In genomic region chr4:100348472-100348871, GRCh38 we compare ENCODE assay signal across 14 cellular contexts.
DNase-seq lines count a peak whose midpoint lies in the region; ATAC-seq, FAIRE-seq and TF ChIP-seq lines count a peak whose summit lies in the region.
"Had no signal": no experiment of that assay in that cellular context is flagged by ENCODE, and none has a peak within 500 bp of the region (broad histone marks: within the 10 kb centered on the region; RNA-seq: fewer than 3 reads in every experiment).

No MANE protein-coding gene starts in this region.

- H3F3A ChIP-seq in SK-N-SH (replicated peaks; ENCODE audit: insufficient read depth): no peaks in the 10 kb centered on the region

- DNase-seq in HepG2 (ENCODE audit: low spot score) (peak; percentile 2), right lobe of liver (no peak), SK-N-SH (no peak), NCI-H1092 (lab: John Stamatoyannopoulos, UW) (no peak), suprapubic skin (ENCODE audit: low spot score in 2 of 2) (no peak), NCI-H1694 treated with DMSO at 0.1 percent for 48 hours (lab: John Stamatoyannopoulos, UW) (no peak)
- DNase-seq: activated CD4-positive, alpha-beta T cell treated with anti-CD3 and anti-CD28 coated beads, Interleukin-2, amount 50 U/mL, for 4 hours; activated naive CD4-positive, alpha-beta T cell; hippocampal formation; KBM-7; NCI-H2171 treated with DMSO at 0.1 percent for 48 hours; SHP77 had no signal

- TF ChIP-seq POLR2A in HepG2 (IDR thresholded peaks at IDR 0.05; ENCODE audit: insufficient read depth in 1 of 2, low read depth in 2 of 2, low read length in 2 of 2) (no peak), right lobe of liver (IDR thresholded peaks at IDR 0.05) (no peak), suprapubic skin (IDR thresholded peaks at IDR 0.05) (no peak)

- H3K4me1 ChIP-seq in HepG2 (ENCODE audit: insufficient read depth, low read length) (no peaks in the 10 kb centered on the region), right lobe of liver (no peaks in the 10 kb centered on the region), SK-N-SH (ENCODE audit: control insufficient read depth in 1 of 2, insufficient read depth in 2 of 2, low read depth in 1 of 2, low read length in 1 of 2) (peaks cover 0 to 5% of the 10 kb centered on the region in 2 experiments; a peak in 1 of 4 replicates), suprapubic skin (no peaks in the 10 kb centered on the region)

- no peak overlapping the region for H3K4me2 ChIP-seq in HepG2 (ENCODE audit: low read depth, low read length)
- H3K4me2 ChIP-seq in SK-N-SH: peak overlapping the region; percentile 20; the same call in 1 of the 2 replicates

- 22% methylated on average over 3 of the region's 3 CpGs for WGBS in HepG2 (ENCODE audit: low lambda C conversion rate)
- WGBS in right lobe of liver (ENCODE audit: insufficient coverage, low coverage, low lambda C conversion rate, missing lambda C conversion rate): 46% methylated on average over 3 of the region's 3 CpGs
- 65% methylated on average over 3 of the region's 3 CpGs for WGBS in SK-N-SH (ENCODE audit: low lambda C conversion rate)
- WGBS in suprapubic skin: 91% methylated on average over 3 of the region's 3 CpGs

- no TSS peak for BruUV-seq in HepG2 (replicated peaks; lab: Mats Ljungman, UMichigan)

- no peak overlapping the region for H2AFZ ChIP-seq in HepG2 (ENCODE audit: low read length)
- H2AFZ ChIP-seq in SK-N-SH (ENCODE audit: low read depth): no peak overlapping the region; the same call in 1 of the 2 replicates

- no peak overlapping the region for H3K4me3 ChIP-seq in HepG2 (replicated peaks in 1 of 3; ENCODE audit: insufficient read depth in 1 of 3, low read depth in 2 of 3, low read length in 3 of 3)
- no peak overlapping the region for H3K4me3 ChIP-seq in right lobe of liver
- no peak overlapping the region for H3K4me3 ChIP-seq in SK-N-SH (ENCODE audit: low read depth in 2 of 2, low read length in 1 of 2)
- no peak overlapping the region for H3K4me3 ChIP-seq in suprapubic skin

- no peaks in the 10 kb centered on the region for H3K9me3 ChIP-seq in HepG2 (ENCODE audit: low read length)
- H3K9me3 ChIP-seq in right lobe of liver: no peaks in the 10 kb centered on the region
- H3K9me3 ChIP-seq in SK-N-SH: no peaks in the 10 kb centered on the region
- H3K9me3 ChIP-seq in suprapubic skin: no peaks in the 10 kb centered on the region

- TF ChIP-seq EP300 in HepG2 (IDR thresholded peaks at IDR 0.05; ENCODE audit: low read depth in 2 of 2, low read length in 2 of 2) (no peak), HepG2 (CRISPR knock-in tag; IDR thresholded peaks at IDR 0.05; ENCODE audit: borderline replicate concordance) (no peak), SK-N-SH (IDR thresholded peaks at IDR 0.05; ENCODE audit: borderline replicate concordance in 1 of 2, low read depth in 1 of 2, low read length in 1 of 2) (no peak), suprapubic skin (IDR thresholded peaks at IDR 0.05) (no peak)

- TF ChIP-seq RAD21 in HepG2 (CRISPR knock-in tag; IDR thresholded peaks at IDR 0.05) (no peak), SK-N-SH (IDR thresholded peaks at IDR 0.05; ENCODE audit: low read length) (no peak)

- intact Hi-C loops in HepG2 (cut with micrococcal nuclease; ENCODE audit: unreplicated experiment) (no loop called here), right lobe of liver (cut with DNase I) (no loop called here)

- no peaks in the 10 kb centered on the region for H3K36me3 ChIP-seq in HepG2 (replicated peaks in 1 of 2; ENCODE audit: control insufficient read depth in 1 of 2, insufficient read depth in 2 of 2, low read length in 2 of 2)
- no peaks in the 10 kb centered on the region for H3K36me3 ChIP-seq in right lobe of liver
- no peaks in the 10 kb centered on the region for H3K36me3 ChIP-seq in SK-N-SH (replicated peaks in 1 of 2; ENCODE audit: control insufficient read depth in 1 of 2, insufficient read depth in 2 of 2, low read length in 1 of 2)
- H3K36me3 ChIP-seq in suprapubic skin: no peaks in the 10 kb centered on the region

- CTCF ChIA-PET in HepG2 (lab: Yijun Ruan, JAX; ENCODE audit: low intra/inter-chr PET ratio, low total read pairs) (no interaction called here), SK-N-SH (lab: Yijun Ruan, JAX) (no interaction called here)

- H4K20me1 ChIP-seq in HepG2 (ENCODE audit: insufficient read depth, low read length) (no peaks in the 10 kb centered on the region), SK-N-SH (ENCODE audit: insufficient read depth) (no peaks in the 10 kb centered on the region)

- H3K27ac ChIP-seq in HepG2 (ENCODE audit: extremely low read length, insufficient read depth, low read length) (no peak overlapping the region), right lobe of liver (no peak overlapping the region), SK-N-SH (ENCODE audit: low read depth in 2 of 2, low read length in 1 of 2) (peak overlapping the region; percentile 21 to 30; a peak in 2 of 4 replicates), suprapubic skin (no peak overlapping the region)

- no peaks in the 10 kb centered on the region for H3K79me2 ChIP-seq in HepG2 (ENCODE audit: insufficient read depth, low read length)
- no peaks in the 10 kb centered on the region for H3K79me2 ChIP-seq in SK-N-SH (ENCODE audit: insufficient read depth)

- TF ChIP-seq CTCF in HepG2 (CRISPR knock-in tag; IDR thresholded peaks at IDR 0.05): no peak
- no peak for TF ChIP-seq CTCF in right lobe of liver (IDR thresholded peaks at IDR 0.05)
- TF ChIP-seq CTCF in SK-N-SH (IDR thresholded peaks at IDR 0.05): no peak
- TF ChIP-seq CTCF in suprapubic skin (IDR thresholded peaks at IDR 0.05): no peak

- ATAC-seq in HepG2: no peak
- no peak for ATAC-seq in right lobe of liver
- peak; percentile 84 for ATAC-seq in esophagus mucosa
- no peak for ATAC-seq in GM18868 (IDR thresholded peaks at IDR 0.05; ENCODE audit: unreplicated experiment)

- in situ Hi-C loops in HepG2 (cut with HindIII; ENCODE audit: extremely low pct_ligation_motif_present, low pct_unique_long_range_greater_than_20kb): no loop called here

- H3K27me3 ChIP-seq in HepG2 (ENCODE audit: control insufficient read depth in 1 of 2, insufficient read depth in 2 of 2, low read length in 2 of 2): no peaks in the 10 kb centered on the region
- no peaks in the 10 kb centered on the region for H3K27me3 ChIP-seq in right lobe of liver
- no peaks in the 10 kb centered on the region for H3K27me3 ChIP-seq in SK-N-SH (ENCODE audit: insufficient read depth)
- H3K27me3 ChIP-seq in suprapubic skin: no peaks in the 10 kb centered on the region

- H3K9me2 ChIP-seq in SK-N-SH: no peaks in the 10 kb centered on the region

- H3K9ac ChIP-seq in HepG2 (ENCODE audit: insufficient read depth, low read depth, low read length): no peak overlapping the region
- H3K9ac ChIP-seq in SK-N-SH: no peak overlapping the region

- no peak for FAIRE-seq in HepG2 (lab: Jason Lieb, UNC)

- POLR2A ChIA-PET in HepG2 (lab: Yijun Ruan, JAX): no interaction called here
- POLR2A ChIA-PET in SK-N-SH (lab: Yijun Ruan, JAX): no interaction called here

TF ChIP-seq in HepG2, 621 proteins besides CTCF, POLR2A, EP300 and RAD21:
- TF ChIP-seq FOSL2 (CRISPR knock-in tag; IDR thresholded peaks at IDR 0.05): 0 out of 2 replicates have a peak, but pooled peaks have one; percentile 17
- no peak for TF ChIP-seq CREB1 (IDR thresholded peaks at IDR 0.05)
- TF ChIP-seq CREB1 (CRISPR knock-in tag; IDR thresholded peaks at IDR 0.05): no peak

TF ChIP-seq in SK-N-SH, 30 proteins besides CTCF, POLR2A, EP300 and RAD21 (continues in another document):
- TF ChIP-seq FOXM1 (IDR thresholded peaks at IDR 0.05; ENCODE audit: low read depth): no peak
- peak; percentile 20; the same call in 1 of the 2 replicates for TF ChIP-seq POLR2AphosphoS5 (IDR thresholded peaks at IDR 0.05; ENCODE audit: low read depth, low read length)
- no peak for TF ChIP-seq RFX5 (IDR thresholded peaks at IDR 0.05; ENCODE audit: low read length)
- TF ChIP-seq JUND (IDR thresholded peaks at IDR 0.05): peak; percentile 47; the same call in 1 of the 2 replicates
- no peak for TF ChIP-seq REST (IDR thresholded peaks at IDR 0.05; ENCODE audit: low read depth, low read length)
- TF ChIP-seq MXI1 (IDR thresholded peaks at IDR 0.05; ENCODE audit: low read depth, low read length): no peak
- no peak for TF ChIP-seq NRF1 (IDR thresholded peaks at IDR 0.05; ENCODE audit: low read depth, low read length)
- TF ChIP-seq PBX3 (IDR thresholded peaks at IDR 0.05): peak; percentile 41; the same call in 1 of the 2 replicates
- peak; percentile 71; the same call in 1 of the 2 replicates for TF ChIP-seq FOSL2 (IDR thresholded peaks at IDR 0.05; ENCODE audit: borderline replicate concordance, low read depth)

Comparison
In these comparisons a context has a peak if more than half of its experiments do, and no peak if none do; other contexts are left out.
1. H3K27ac ChIP-seq: peak in SK-N-SH (2 of 2); none in HepG2 (single experiment), right lobe of liver (0 of 3) and suprapubic skin (single experiment).
2. Of the 25 proteins assayed by ChIP-seq in both HepG2 and SK-N-SH: peak only in HepG2: none; only in SK-N-SH: JUND, PBX3, POLR2AphosphoS5 and TCF12; in both: FOSL2; in neither: 20.